Comparison of ENCODE assay signal across 17 cellular contexts in the genomic region with DNA sequence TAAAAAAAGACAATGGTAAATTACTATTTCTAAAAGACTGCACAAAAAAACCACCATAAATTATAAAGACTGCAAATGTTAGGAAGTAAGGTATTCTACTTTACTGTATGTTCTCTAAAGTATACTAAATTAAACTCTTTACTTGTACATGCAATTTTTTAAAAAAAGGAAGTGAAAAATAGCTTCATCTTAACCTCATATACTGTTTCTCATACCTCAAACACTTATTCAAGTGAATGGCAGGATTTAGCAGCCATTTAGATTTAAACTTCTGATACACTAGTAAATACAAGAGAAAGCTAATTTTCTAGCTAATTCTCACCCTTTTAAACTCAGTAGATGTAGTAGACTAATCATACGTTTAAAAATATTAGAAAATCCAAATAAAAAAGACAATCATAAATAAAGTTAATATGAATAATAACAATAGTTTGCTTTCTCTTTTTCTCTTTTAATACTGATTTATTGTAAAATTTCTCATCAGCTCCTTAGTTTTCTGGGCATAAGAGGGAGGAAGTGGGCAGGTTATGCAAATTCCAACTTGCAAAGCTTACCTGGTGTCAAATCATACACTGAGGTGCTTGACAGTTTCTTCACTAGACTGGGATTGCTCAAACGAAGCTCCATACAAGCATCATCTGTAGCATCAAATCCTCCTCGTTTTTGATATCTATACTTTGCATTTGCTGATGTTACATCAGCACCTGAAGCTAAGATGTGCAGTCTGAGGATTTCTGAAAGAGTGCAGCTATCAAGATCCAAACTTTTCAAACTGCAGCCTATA.
DNase-seq lines count a peak whose midpoint lies in the region; ATAC-seq, FAIRE-seq and TF ChIP-seq lines count a peak whose summit lies in the region.
"Had no signal": no experiment of that assay in that cellular context is flagged by ENCODE, and none has a peak within 500 bp of the region (broad histone marks: within the 10 kb centered on the region; RNA-seq: fewer than 3 reads in every experiment).

No MANE protein-coding gene starts in this region.

- H3K27ac Mint-ChIP-seq in effector memory CD8-positive, alpha-beta T cell: peak overlapping the region; percentile 55 to 68
- H3K27ac Mint-ChIP-seq in activated CD8-positive, alpha-beta memory T cell treated with anti-CD3 and anti-CD28 coated beads, Interleukin-2, amount 10 ng/mL, durations not matched to agents 7 days and 5 days: no peak overlapping the region
- H3K27ac Mint-ChIP-seq: activated naive CD8-positive, alpha-beta T cell treated with anti-CD3 and anti-CD28 coated beads for 36 hours; type B pancreatic cell had no signal

- no peaks in the 10 kb centered on the region for H3K9me3 Mint-ChIP-seq in effector memory CD8-positive, alpha-beta T cell
- no peaks in the 10 kb centered on the region for H3K9me3 Mint-ChIP-seq in activated CD8-positive, alpha-beta memory T cell treated with anti-CD3 and anti-CD28 coated beads, Interleukin-2, amount 10 ng/mL, durations not matched to agents 7 days and 5 days (ENCODE audit: low read depth)
- H3K9me3 Mint-ChIP-seq: activated naive CD8-positive, alpha-beta T cell treated with anti-CD3 and anti-CD28 coated beads for 36 hours; type B pancreatic cell had no signal

- peak; percentile 73 for ATAC-seq in GM19351 (IDR thresholded peaks at IDR 0.05; ENCODE audit: unreplicated experiment)
- ATAC-seq in HG03378 (IDR thresholded peaks at IDR 0.05; ENCODE audit: unreplicated experiment): peak; percentile 63
- ATAC-seq in effector memory CD8-positive, alpha-beta T cell (replicated peaks): no peak
- no peak for ATAC-seq in activated CD8-positive, alpha-beta memory T cell treated with anti-CD3 and anti-CD28 coated beads, Interleukin-2, amount 10 ng/mL, durations not matched to agents 7 days and 5 days
- no peak for ATAC-seq in left lobe of liver
- no peak for ATAC-seq in activated CD4-positive, CD25-positive, alpha-beta regulatory T cell treated with anti-CD3 and anti-CD28 coated beads, Interleukin-2, amount 50 U/mL, for 24 hours
- ATAC-seq: HCT116 had no signal

- no peaks in the 10 kb centered on the region for H3K27me3 Mint-ChIP-seq in effector memory CD8-positive, alpha-beta T cell
- H3K27me3 Mint-ChIP-seq in activated CD8-positive, alpha-beta memory T cell treated with anti-CD3 and anti-CD28 coated beads, Interleukin-2, amount 10 ng/mL, durations not matched to agents 7 days and 5 days: no peaks in the 10 kb centered on the region
- H3K27me3 Mint-ChIP-seq: activated naive CD8-positive, alpha-beta T cell treated with anti-CD3 and anti-CD28 coated beads for 36 hours; type B pancreatic cell had no signal

- CTCF ChIA-PET in activated CD8-positive, alpha-beta memory T cell treated with anti-CD3 and anti-CD28 coated beads, Interleukin-2, amount 10 ng/mL, durations not matched to agents 7 days and 5 days (lab: Charles Lee): interaction anchor here (0.9 kb wide), 1 partner anchor 10 kb away, joined by 3 read pairs; no protein-coding TSS in a partner anchor

- peak; percentile 85 for FAIRE-seq in GM12891 (lab: Jason Lieb, UNC)

- H3K36me3 Mint-ChIP-seq in effector memory CD8-positive, alpha-beta T cell (ENCODE audit: insufficient read depth): peaks cover 77% of the 10 kb centered on the region
- H3K36me3 Mint-ChIP-seq in activated CD8-positive, alpha-beta memory T cell treated with anti-CD3 and anti-CD28 coated beads, Interleukin-2, amount 10 ng/mL, durations not matched to agents 7 days and 5 days: peaks cover 50% of the 10 kb centered on the region

- no peak for TF ChIP-seq POLR2A in GM12891 (IDR thresholded peaks at IDR 0.05; ENCODE audit: low read depth, low read length)

- DNase-seq in GM12891 (ENCODE audit: insufficient read length, low spot score): peak; percentile 11
- DNase-seq in effector memory CD8-positive, alpha-beta T cell: no peak
- no peak for DNase-seq in activated CD8-positive, alpha-beta memory T cell treated with anti-CD3 and anti-CD28 coated beads, Interleukin-2, amount 10 ng/mL, durations not matched to agents 7 days and 5 days
- no peak for DNase-seq in left lobe of liver (ENCODE audit: low spot score)
- DNase-seq in 8988T: no peak
- DNase-seq: activated CD4-positive, alpha-beta T cell treated with anti-CD3 and anti-CD28 coated beads for 4 hours; activated naive CD8-positive, alpha-beta T cell treated with anti-CD3 and anti-CD28 coated beads for 36 hours; DMS153; kidney glomerular epithelial cell; midbrain; NCI-H1930; NCI-H526 treated with DMSO at 0.1 percent for 48 hours had no signal

- peaks cover 0 to 10% of the 10 kb centered on the region in 2 donors for H3K4me1 Mint-ChIP-seq in effector memory CD8-positive, alpha-beta T cell (ENCODE audit: low read depth in 2 of 2)
- H3K4me1 Mint-ChIP-seq in activated CD8-positive, alpha-beta memory T cell treated with anti-CD3 and anti-CD28 coated beads, Interleukin-2, amount 10 ng/mL, durations not matched to agents 7 days and 5 days: peaks cover 21% of the 10 kb centered on the region

- H3K4me3 Mint-ChIP-seq in effector memory CD8-positive, alpha-beta T cell: no peak overlapping the region
- H3K4me3 Mint-ChIP-seq in activated CD8-positive, alpha-beta memory T cell treated with anti-CD3 and anti-CD28 coated beads, Interleukin-2, amount 10 ng/mL, durations not matched to agents 7 days and 5 days: no peak overlapping the region
- H3K4me3 Mint-ChIP-seq: activated naive CD8-positive, alpha-beta T cell treated with anti-CD3 and anti-CD28 coated beads for 36 hours; type B pancreatic cell had no signal

TF ChIP-seq in GM12891, 5 proteins besides CTCF, POLR2A, EP300 and RAD21:
- TF ChIP-seq PAX5 (IDR thresholded peaks at IDR 0.05; ENCODE audit: insufficient read depth, low read length, severe bottlenecking): no peak
- TF ChIP-seq SPI1 (IDR thresholded peaks at IDR 0.05; ENCODE audit: low read depth, low read length): peak; percentile 81
- TF ChIP-seq TAF1 (IDR thresholded peaks at IDR 0.05; ENCODE audit: low read depth, low read length): no peak
- TF ChIP-seq POLR2AphosphoS5 (IDR thresholded peaks at IDR 0.05; ENCODE audit: low read depth, low read length): no peak
- no peak for TF ChIP-seq POU2F2 (IDR thresholded peaks at IDR 0.05; ENCODE audit: low read depth, low read length)

Comparison
In these comparisons a context has a peak if more than half of its experiments do, and no peak if none do; other contexts are left out.
1. ATAC-seq: peak in GM19351 (single experiment) and HG03378 (single experiment); none in effector memory CD8-positive, alpha-beta T cell (single experiment), activated CD8-positive, alpha-beta memory T cell treated with anti-CD3 and anti-CD28 coated beads, Interleukin-2, amount 10 ng/mL, durations not matched to agents 7 days and 5 days (single experiment), left lobe of liver (single experiment) and activated CD4-positive, CD25-positive, alpha-beta regulatory T cell treated with anti-CD3 and anti-CD28 coated beads, Interleukin-2, amount 50 U/mL, for 24 hours (0 of 2).